Comparison of ENCODE assay signal across 21 cellular contexts in the genomic region with DNA sequence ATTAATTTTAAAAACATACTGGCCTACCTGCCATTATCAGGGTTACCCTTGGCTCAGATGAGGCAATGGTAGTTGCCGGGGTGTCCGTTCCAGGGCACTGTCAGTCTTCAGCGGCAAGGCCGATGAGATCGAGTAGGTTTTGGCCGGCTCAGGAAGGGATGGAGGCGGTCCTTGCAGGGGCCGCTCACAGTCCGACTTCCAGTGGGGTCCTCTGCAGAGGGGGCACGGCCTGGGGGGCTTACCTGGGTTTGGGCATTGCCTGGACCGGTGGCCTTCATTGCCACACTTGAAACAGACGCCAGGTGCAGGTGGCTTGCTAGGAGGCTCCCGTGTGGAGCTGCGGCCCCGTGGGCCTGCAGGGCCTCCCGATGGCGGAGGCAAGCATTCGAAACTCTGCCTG. TPM values are rescaled to one million over a fixed set of nuclear protein-coding genes. Genes with fewer than 3 reads are reported as not detected.
"Had no signal": no experiment of that assay in that cellular context is flagged by ENCODE, and none has a peak within 500 bp of the region (broad histone marks: within the 10 kb centered on the region; RNA-seq: fewer than 3 reads in every experiment).

No MANE protein-coding gene starts in this region.

- H3K36me3 Mint-ChIP-seq: naive thymus-derived CD4-positive, alpha-beta T cell; stimulated activated memory B cell treated with anti-CD40 and anti-IgM and Interleukin-4, amounts not matched to agents 10 μg/mL and 1 μg/mL and 100 μg/mL, for 72 hours had no signal

- H3K27me3 Mint-ChIP-seq: dendritic cell treated with granulocyte-macrophage colony-stimulating factor and Interleukin-4, amounts not matched to agents 40 ng/mL and 50 ng/mL, for 4 days; effector memory CD8-positive, alpha-beta T cell; naive thymus-derived CD4-positive, alpha-beta T cell; stimulated activated memory B cell treated with anti-CD40 and anti-IgM and Interleukin-4, amounts not matched to agents 10 μg/mL and 1 μg/mL and 100 μg/mL, for 72 hours had no signal

- FAIRE-seq: astrocyte, bronchial epithelial cell, frontal cortex, pancreas had no signal

- H3K27me3 ChIP-seq: pancreas, tibial artery, uterus had no signal

- H3K4me3 ChIP-seq: mucosa of descending colon, pancreas, tibial artery, uterus had no signal

- H3K9me3 ChIP-seq: mucosa of descending colon, pancreas, tibial artery, uterus had no signal

- H3K4me1 ChIP-seq: uterus had no signal

- H3K9me3 Mint-ChIP-seq: dendritic cell treated with granulocyte-macrophage colony-stimulating factor and Interleukin-4, amounts not matched to agents 40 ng/mL and 50 ng/mL, for 4 days; effector memory CD8-positive, alpha-beta T cell; stimulated activated memory B cell treated with anti-CD40 and anti-IgM and Interleukin-4, amounts not matched to agents 10 μg/mL and 1 μg/mL and 100 μg/mL, for 72 hours; T-helper 2 cell treated with Interferon-gamma antibody and Interleukin-4, amounts not matched to agents 5 μg/mL and 100 μg/mL, for 36 hours had no signal

- ATAC-seq: effector memory CD8-positive, alpha-beta T cell; mucosa of descending colon; naive thymus-derived CD4-positive, alpha-beta T cell; stimulated activated memory B cell treated with anti-CD40 and anti-IgM and Interleukin-4, amounts not matched to agents 10 μg/mL and 1 μg/mL and 100 μg/mL, for 72 hours had no signal

- H3K36me3 ChIP-seq: pancreas, tibial artery, uterus had no signal

- H3K4me3 Mint-ChIP-seq: dendritic cell treated with granulocyte-macrophage colony-stimulating factor and Interleukin-4, amounts not matched to agents 40 ng/mL and 50 ng/mL, for 4 days; stimulated activated memory B cell treated with anti-CD40 and anti-IgM and Interleukin-4, amounts not matched to agents 10 μg/mL and 1 μg/mL and 100 μg/mL, for 72 hours had no signal

- H3K27ac ChIP-seq: epithelial cell of prostate, pancreas, tibial artery, uterus had no signal

- DNase-seq: activated CD4-positive, CD25-positive, alpha-beta regulatory T cell treated with anti-CD3 and anti-CD28 coated beads, Interleukin-2, amount 50 U/mL, for 72 hours; activated naive CD4-positive, alpha-beta T cell treated with Interleukin-2 at 50 U/mL for 16 hours; activated T-cell treated with anti-CD3 and anti-CD28 coated beads for 4 hours; effector memory CD8-positive, alpha-beta T cell; head of caudate nucleus; stimulated activated CD4-positive, alpha-beta T cell treated with anti-CD3 and anti-CD28 coated beads, Interleukin-12 subunit alpha, Interleukin-12 subunit beta, amount 100 ng/mL, for 4 hours; tibial artery; uterus had no signal

RNA-seq across cellular contexts. Expression of a gene that starts 2.5 kb away (rescaled TPM):
- total RNA-seq: bronchial epithelial cell, fibroblast of lung, frontal cortex, lung microvascular endothelial cell, mucosa of descending colon, sciatic nerve, uterus had no signal
